Comparison of ENCODE assay signal across 1 cellular context in the genomic region with DNA sequence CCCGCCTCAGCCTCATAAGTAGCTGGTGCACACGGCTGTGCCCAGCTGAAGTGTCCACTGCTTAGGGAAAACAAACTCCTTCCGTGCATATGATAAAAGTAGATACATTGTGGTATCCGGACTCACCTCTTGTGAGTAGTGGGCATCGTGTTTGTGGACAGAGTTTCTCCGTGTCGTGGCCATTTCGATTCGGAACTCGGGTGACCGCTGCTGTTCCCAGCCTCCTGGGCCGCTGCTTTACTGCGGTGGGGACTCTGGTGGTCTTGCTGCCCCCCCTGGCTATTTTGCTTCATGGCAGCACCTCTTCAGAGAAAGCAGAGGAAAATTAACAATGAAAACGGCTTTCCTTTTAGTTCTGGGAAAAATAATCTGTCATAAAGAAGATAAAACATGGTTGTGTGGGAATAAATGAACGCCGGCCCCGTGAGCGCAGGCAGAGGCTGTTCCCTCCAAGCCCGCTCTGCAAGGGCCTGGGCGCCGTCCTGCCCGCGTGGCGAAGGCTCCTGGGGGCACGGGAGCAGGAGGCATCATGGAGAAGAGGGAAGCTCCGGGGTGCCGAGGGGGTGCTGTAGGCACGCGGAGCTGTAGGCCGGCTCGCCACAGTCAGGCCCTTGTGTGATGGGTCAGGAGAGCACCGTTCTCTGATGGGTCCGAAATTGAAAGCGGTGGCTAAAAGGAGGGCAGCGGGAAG.
TF ChIP-seq lines count a peak whose summit lies in the region.

No MANE protein-coding gene starts in this region.

TF ChIP-seq in H1, 55 proteins besides CTCF, POLR2A, EP300 and RAD21:
- TF ChIP-seq CEBPB (IDR thresholded peaks at IDR 0.05; ENCODE audit: low read depth, low read length) (no peak), TBP (IDR thresholded peaks at IDR 0.05; ENCODE audit: low read depth, low read length) (no peak), BCL11A (IDR thresholded peaks at IDR 0.05; ENCODE audit: low read depth in 2 of 2, low read length in 2 of 2) (no peak), SUZ12 (IDR thresholded peaks at IDR 0.05; ENCODE audit: low read length) (no peak), CHD2 (IDR thresholded peaks at IDR 0.05; ENCODE audit: low read length) (no peak), NRF1 (IDR thresholded peaks at IDR 0.05; ENCODE audit: low read depth, low read length) (no peak), MAFK (IDR thresholded peaks at IDR 0.05; ENCODE audit: low read depth, low read length) (no peak), RNF2 (IDR thresholded peaks at IDR 0.05; ENCODE audit: borderline replicate concordance, low read depth, low read length, missing control alignments, poor library complexity, severe bottlenecking) (no peak), MAX (IDR thresholded peaks at IDR 0.05) (no peak), EZH2 (IDR thresholded peaks at IDR 0.05; ENCODE audit: low read depth, low read length, severe bottlenecking) (no peak), POU5F1 (IDR thresholded peaks at IDR 0.05; ENCODE audit: low read depth, low read length) (no peak), TCF12 (IDR thresholded peaks at IDR 0.05; ENCODE audit: low read depth, low read length) (no peak), CTBP2 (IDR thresholded peaks at IDR 0.05; ENCODE audit: borderline replicate concordance, insufficient read depth, insufficient read length, low read length) (no peak), RFX5 (IDR thresholded peaks at IDR 0.05; ENCODE audit: borderline replicate concordance, low read depth, low read length) (no peak), BRCA1 (IDR thresholded peaks at IDR 0.05; ENCODE audit: low read depth, low read length) (no peak), POLR2AphosphoS5 (IDR thresholded peaks at IDR 0.05; ENCODE audit: low read depth, low read length) (no peak), HDAC6 (IDR thresholded peaks at IDR 0.05; ENCODE audit: low read depth, low read length) (no peak)
- TF ChIP-seq, protein P1, sequence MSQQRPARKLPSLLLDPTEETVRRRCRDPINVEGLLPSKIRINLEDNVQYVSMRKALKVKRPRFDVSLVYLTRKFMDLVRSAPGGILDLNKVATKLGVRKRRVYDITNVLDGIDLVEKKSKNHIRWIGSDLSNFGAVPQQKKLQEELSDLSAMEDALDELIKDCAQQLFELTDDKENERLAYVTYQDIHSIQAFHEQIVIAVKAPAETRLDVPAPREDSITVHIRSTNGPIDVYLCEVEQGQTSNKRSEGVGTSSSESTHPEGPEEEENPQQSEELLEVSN (IDR thresholded peaks at IDR 0.05): no peak
